In genomic region chr2:157821519-157822131, GRCh38 we compare ENCODE assay signal across 17 cellular contexts.
"Had no signal": no experiment of that assay in that cellular context is flagged by ENCODE, and none has a peak within 500 bp of the region (broad histone marks: within the 10 kb centered on the region; RNA-seq: fewer than 3 reads in every experiment).

No MANE protein-coding gene starts in this region.

- H3K4me3 ChIP-seq: coronary artery, SK-N-MC, spleen had no signal

- H3K4me1 Mint-ChIP-seq: activated naive CD8-positive, alpha-beta T cell treated with anti-CD3 and anti-CD28 coated beads, Interleukin-2, amount 50 U/mL, for 24 hours had no signal

- H3K27me3 ChIP-seq: foreskin keratinocyte, spleen had no signal

- H3K27ac ChIP-seq: coronary artery, foreskin keratinocyte, SK-N-MC, spleen had no signal

- H3K9me3 ChIP-seq: spleen had no signal

- H3K27me3 Mint-ChIP-seq: activated CD4-positive, alpha-beta memory T cell treated with anti-CD3 and anti-CD28 coated beads for 36 hours; activated naive CD8-positive, alpha-beta T cell treated with anti-CD3 and anti-CD28 coated beads, Interleukin-2, amount 50 U/mL, for 24 hours; naive thymus-derived CD8-positive, alpha-beta T cell had no signal

- H3K27ac Mint-ChIP-seq: activated CD4-positive, alpha-beta memory T cell treated with anti-CD3 and anti-CD28 coated beads for 36 hours; activated naive CD8-positive, alpha-beta T cell treated with anti-CD3 and anti-CD28 coated beads, Interleukin-2, amount 50 U/mL, for 24 hours; activated T-cell treated with anti-CD3 and anti-CD28 coated beads, Interleukin-2, amount 50 U/mL, for 72 hours; naive thymus-derived CD8-positive, alpha-beta T cell had no signal

- H3K4me3 Mint-ChIP-seq: activated CD4-positive, alpha-beta memory T cell treated with anti-CD3 and anti-CD28 coated beads for 36 hours; activated naive CD8-positive, alpha-beta T cell treated with anti-CD3 and anti-CD28 coated beads, Interleukin-2, amount 50 U/mL, for 24 hours; activated T-cell treated with anti-CD3 and anti-CD28 coated beads, Interleukin-2, amount 50 U/mL, for 72 hours; naive thymus-derived CD8-positive, alpha-beta T cell had no signal

- H3K4me1 ChIP-seq: foreskin keratinocyte had no signal

- DNase-seq: activated CD4-positive, alpha-beta memory T cell treated with anti-CD3 and anti-CD28 coated beads for 36 hours; activated CD4-positive, alpha-beta T cell treated with anti-CD3 and anti-CD28 coated beads for 48 hours; activated gamma-delta T cell; activated naive CD4-positive, alpha-beta T cell treated with anti-CD3 and anti-CD28 coated beads, Interleukin-2, amount 50 U/mL, for 16 hours; activated naive CD8-positive, alpha-beta T cell treated with anti-CD3 and anti-CD28 coated beads, Interleukin-2, amount 50 U/mL, for 24 hours; activated T-cell treated with anti-CD3 and anti-CD28 coated beads, Interleukin-2, amount 50 U/mL, for 72 hours; central memory CD4-positive, alpha-beta T cell; foreskin keratinocyte; hippocampal formation; kidney glomerular epithelial cell; naive thymus-derived CD8-positive, alpha-beta T cell; spleen; stimulated activated CD4-positive, alpha-beta T cell treated with anti-CD3 and anti-CD28 coated beads, Interleukin-4, amount 100 ng/mL, for 1 hour; stimulated activated naive CD4-positive, alpha-beta T cell treated with Interleukin-2 at 50 U/mL for 16 hours; T-helper 2 cell had no signal

- H3K9me3 Mint-ChIP-seq: activated CD4-positive, alpha-beta memory T cell treated with anti-CD3 and anti-CD28 coated beads for 36 hours; activated naive CD8-positive, alpha-beta T cell treated with anti-CD3 and anti-CD28 coated beads, Interleukin-2, amount 50 U/mL, for 24 hours; activated T-cell treated with anti-CD3 and anti-CD28 coated beads, Interleukin-2, amount 50 U/mL, for 72 hours; naive thymus-derived CD8-positive, alpha-beta T cell had no signal

- ATAC-seq: activated naive CD8-positive, alpha-beta T cell treated with anti-CD3 and anti-CD28 coated beads, Interleukin-2, amount 50 U/mL, for 24 hours; activated T-cell treated with anti-CD3 and anti-CD28 coated beads, Interleukin-2, amount 50 U/mL, for 72 hours; foreskin keratinocyte; naive thymus-derived CD8-positive, alpha-beta T cell had no signal
